In the genomic region with DNA sequence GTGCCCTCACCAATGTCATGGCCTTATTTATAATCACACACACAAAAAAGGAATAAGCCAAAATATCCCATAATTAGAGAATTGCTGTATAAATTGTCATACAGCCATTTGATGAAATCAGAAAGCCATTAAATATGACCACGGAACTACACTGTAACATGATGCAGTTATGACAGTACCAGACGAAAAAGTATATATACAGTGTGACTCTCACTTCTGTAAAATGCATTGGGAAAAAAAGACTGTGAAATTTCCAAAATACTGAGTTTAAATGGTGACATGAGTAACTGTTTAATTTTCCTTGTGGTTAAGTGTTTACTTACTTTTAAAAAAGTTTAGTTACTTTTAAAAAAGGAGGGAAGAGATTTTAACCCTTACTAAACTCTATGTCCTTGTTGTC, we compare ENCODE assay signal across 26 cellular contexts. TPM values are rescaled to one million over a fixed set of nuclear protein-coding genes. Genes with fewer than 3 reads are reported as not detected.
A peak's percentile ranks its signal among the peaks of the same experiment; 100 is the strongest.
DNase-seq lines count a peak whose midpoint lies in the region; ATAC-seq and TF ChIP-seq lines count a peak whose summit lies in the region.
"Had no signal": no experiment of that assay in that cellular context is flagged by ENCODE, and none has a peak within 500 bp of the region (broad histone marks: within the 10 kb centered on the region; RNA-seq: fewer than 3 reads in every experiment).

No MANE protein-coding gene starts in this region.

- no peaks in the 10 kb centered on the region for H3K27me3 ChIP-seq in MM.1S (replicated peaks; ENCODE audit: insufficient read depth, low read length)
- H3K27me3 ChIP-seq: cardiac muscle cell, esophagus squamous epithelium, gastroesophageal sphincter, testis had no signal

- H3K4me1 Mint-ChIP-seq in activated naive CD4-positive, alpha-beta T cell treated with anti-CD3 and anti-CD28 coated beads, Interleukin-2, amount 50 U/mL, for 24 hours = peaks cover 93% of the 10 kb centered on the region
- peaks cover 67% of the 10 kb centered on the region for H3K4me1 Mint-ChIP-seq in activated CD8-positive, alpha-beta T cell treated with anti-CD3 and anti-CD28 coated beads, Interleukin-2, amount 10 ng/mL, durations not matched to agents 7 days and 5 days (ENCODE audit: low read depth)
- peaks cover 50% of the 10 kb centered on the region for H3K4me1 Mint-ChIP-seq in stimulated activated memory B cell treated with anti-CD40 and anti-IgM and Interleukin-4, amounts not matched to agents 10 μg/mL and 1 μg/mL and 100 μg/mL, for 72 hours

- no peak overlapping the region for H2AFZ ChIP-seq in MM.1S (ENCODE audit: low read length)

- no peaks in the 10 kb centered on the region for H3K27me3 Mint-ChIP-seq in activated naive CD4-positive, alpha-beta T cell treated with anti-CD3 and anti-CD28 coated beads, Interleukin-2, amount 50 U/mL, for 24 hours
- H3K27me3 Mint-ChIP-seq in activated CD8-positive, alpha-beta T cell treated with anti-CD3 and anti-CD28 coated beads, Interleukin-2, amount 10 ng/mL, durations not matched to agents 7 days and 5 days (ENCODE audit: low read depth) = no peaks in the 10 kb centered on the region
- H3K27me3 Mint-ChIP-seq in stimulated activated memory B cell treated with anti-CD40 and anti-IgM and Interleukin-4, amounts not matched to agents 10 μg/mL and 1 μg/mL and 100 μg/mL, for 72 hours = no peaks in the 10 kb centered on the region

- no peaks in the 10 kb centered on the region for H4K20me1 ChIP-seq in MM.1S (ENCODE audit: insufficient read depth, low read length)

- no peaks in the 10 kb centered on the region for H3F3A ChIP-seq in MM.1S (ENCODE audit: insufficient read depth, low read length)

- CTCF ChIA-PET in activated CD8-positive, alpha-beta T cell treated with anti-CD3 and anti-CD28 coated beads, Interleukin-2, amount 10 ng/mL, durations not matched to agents 7 days and 5 days (lab: Charles Lee) = no interaction called here

- DNase-seq in activated naive CD4-positive, alpha-beta T cell treated with anti-CD3 and anti-CD28 coated beads, Interleukin-2, amount 50 U/mL, for 16 hours = no peak
- no peak for DNase-seq in activated CD8-positive, alpha-beta T cell treated with anti-CD3 and anti-CD28 coated beads, Interleukin-2, amount 10 ng/mL, durations not matched to agents 7 days and 5 days
- DNase-seq in erythroblast (lab: John Stamatoyannopoulos, UW) (no peak), MM.1S (no peak)
- DNase-seq: activated gamma-delta T cell treated with Interleukin-2 at 50 U/mL for 16 hours, aorta, endodermal cell, esophagus squamous epithelium, hypothalamus, left ventricle myocardium inferior, NCI-H1092, NCI-H1930, NCI-H2227 treated with DMSO at 0.1 percent for 48 hours, NCI-H69, occipital lobe, T-helper 9 cell, testis had no signal

- H3K27ac Mint-ChIP-seq in activated naive CD4-positive, alpha-beta T cell treated with anti-CD3 and anti-CD28 coated beads, Interleukin-2, amount 50 U/mL, for 24 hours = peak overlapping the region; percentile 85
- peak overlapping the region; percentile 23 for H3K27ac Mint-ChIP-seq in activated CD8-positive, alpha-beta T cell treated with anti-CD3 and anti-CD28 coated beads, Interleukin-2, amount 10 ng/mL, durations not matched to agents 7 days and 5 days
- H3K27ac Mint-ChIP-seq in stimulated activated memory B cell treated with anti-CD40 and anti-IgM and Interleukin-4, amounts not matched to agents 10 μg/mL and 1 μg/mL and 100 μg/mL, for 72 hours = no peak overlapping the region
- H3K27ac Mint-ChIP-seq: endodermal cell, WTC11 had no signal

- TF ChIP-seq CTCF in MM.1S (IDR thresholded peaks at IDR 0.05; ENCODE audit: low read length) = no peak

- no peaks in the 10 kb centered on the region for H3K9me2 ChIP-seq in MM.1S (replicated peaks; ENCODE audit: insufficient read depth, low read length)

- H3K79me2 ChIP-seq in MM.1S (ENCODE audit: low read length) = peaks cover 4% of the 10 kb centered on the region; the same call in 1 of the 2 replicates

- H3K36me3 Mint-ChIP-seq in activated naive CD4-positive, alpha-beta T cell treated with anti-CD3 and anti-CD28 coated beads, Interleukin-2, amount 50 U/mL, for 24 hours = peaks cover 6% of the 10 kb centered on the region
- H3K36me3 Mint-ChIP-seq in activated CD8-positive, alpha-beta T cell treated with anti-CD3 and anti-CD28 coated beads, Interleukin-2, amount 10 ng/mL, durations not matched to agents 7 days and 5 days (ENCODE audit: low read depth) = peaks cover 37% of the 10 kb centered on the region
- H3K36me3 Mint-ChIP-seq in stimulated activated memory B cell treated with anti-CD40 and anti-IgM and Interleukin-4, amounts not matched to agents 10 μg/mL and 1 μg/mL and 100 μg/mL, for 72 hours = peaks cover 19% of the 10 kb centered on the region

- no peak overlapping the region for H3K27ac ChIP-seq in MM.1S (ENCODE audit: low read length)
- H3K27ac ChIP-seq: cardiac muscle cell, coronary artery, esophagus squamous epithelium, gastroesophageal sphincter, left ventricle myocardium inferior, testis had no signal

- H3K9me3 ChIP-seq in MM.1S (replicated peaks; ENCODE audit: insufficient read depth, low read length) = no peaks in the 10 kb centered on the region
- H3K9me3 ChIP-seq: esophagus squamous epithelium, gastroesophageal sphincter, left ventricle myocardium inferior, testis had no signal

- POLR2A ChIA-PET in activated CD8-positive, alpha-beta T cell treated with anti-CD3 and anti-CD28 coated beads, Interleukin-2, amount 10 ng/mL, durations not matched to agents 7 days and 5 days (lab: Charles Lee) = no interaction called here

- H3K4me1 ChIP-seq in MM.1S (ENCODE audit: low read length) = no peaks in the 10 kb centered on the region
- H3K4me1 ChIP-seq: esophagus squamous epithelium, left ventricle myocardium inferior had no signal

- TF ChIP-seq POLR2A in erythroblast (IDR thresholded peaks at IDR 0.05; ENCODE audit: low read length) = no peak

- no peak overlapping the region for H3K9ac ChIP-seq in MM.1S (ENCODE audit: low read length)

- peak; percentile 39 for ATAC-seq in HG02610 (IDR thresholded peaks at IDR 0.05; ENCODE audit: unreplicated experiment)
- ATAC-seq in activated CD8-positive, alpha-beta T cell treated with anti-CD3 and anti-CD28 coated beads, Interleukin-2, amount 10 ng/mL, durations not matched to agents 7 days and 5 days = no peak
- ATAC-seq in stimulated activated memory B cell treated with anti-CD40 and anti-IgM and Interleukin-4, amounts not matched to agents 10 μg/mL and 1 μg/mL and 100 μg/mL, for 72 hours = peak; percentile 50
- no peak for ATAC-seq in HG03432 (IDR thresholded peaks at IDR 0.05; ENCODE audit: unreplicated experiment)
- ATAC-seq: gastroesophageal sphincter, SK-N-SH treated with all-trans-retinoic acid at 6 μM for 48 hours, WTC11 had no signal

- no peak overlapping the region for H3K4me3 Mint-ChIP-seq in activated naive CD4-positive, alpha-beta T cell treated with anti-CD3 and anti-CD28 coated beads, Interleukin-2, amount 50 U/mL, for 24 hours
- H3K4me3 Mint-ChIP-seq in activated CD8-positive, alpha-beta T cell treated with anti-CD3 and anti-CD28 coated beads, Interleukin-2, amount 10 ng/mL, durations not matched to agents 7 days and 5 days = no peak overlapping the region
- no peak overlapping the region for H3K4me3 Mint-ChIP-seq in stimulated activated memory B cell treated with anti-CD40 and anti-IgM and Interleukin-4, amounts not matched to agents 10 μg/mL and 1 μg/mL and 100 μg/mL, for 72 hours
- H3K4me3 Mint-ChIP-seq: endodermal cell, WTC11 had no signal

- H3K36me3 ChIP-seq in MM.1S (replicated peaks; ENCODE audit: insufficient read depth, low read length) = no peaks in the 10 kb centered on the region
- H3K36me3 ChIP-seq: cardiac muscle cell, esophagus squamous epithelium, gastroesophageal sphincter, left ventricle myocardium inferior had no signal

- H3K4me2 ChIP-seq in MM.1S (ENCODE audit: low read depth, low read length) = no peak overlapping the region

- no peak overlapping the region for H3K4me3 ChIP-seq in MM.1S (ENCODE audit: low read length)
- H3K4me3 ChIP-seq: cardiac muscle cell, coronary artery, esophagus squamous epithelium, gastroesophageal sphincter, left ventricle myocardium inferior, testis had no signal

- no peaks in the 10 kb centered on the region for H3K9me3 Mint-ChIP-seq in activated naive CD4-positive, alpha-beta T cell treated with anti-CD3 and anti-CD28 coated beads, Interleukin-2, amount 50 U/mL, for 24 hours
- H3K9me3 Mint-ChIP-seq in activated CD8-positive, alpha-beta T cell treated with anti-CD3 and anti-CD28 coated beads, Interleukin-2, amount 10 ng/mL, durations not matched to agents 7 days and 5 days (ENCODE audit: insufficient read depth) = no peaks in the 10 kb centered on the region
- no peaks in the 10 kb centered on the region for H3K9me3 Mint-ChIP-seq in stimulated activated memory B cell treated with anti-CD40 and anti-IgM and Interleukin-4, amounts not matched to agents 10 μg/mL and 1 μg/mL and 100 μg/mL, for 72 hours
- H3K9me3 Mint-ChIP-seq: endodermal cell, WTC11 had no signal

RNA-seq across cellular contexts. Expression of gene UXS1, which starts 25.4 kb away (rescaled TPM):
- total RNA-seq in activated CD8-positive, alpha-beta T cell treated with anti-CD3 and anti-CD28 coated beads, Interleukin-2, amount 10 ng/mL, durations not matched to agents 7 days and 5 days = 100 to 1,000 TPM in 1 of 2 experiments, 10 to 100 TPM in 1; 95.3 to 100 TPM

Comparison
In these comparisons a context has a peak if more than half of its experiments do, and no peak if none do; other contexts are left out.
1. ATAC-seq: peak in HG02610 (single experiment) and stimulated activated memory B cell treated with anti-CD40 and anti-IgM and Interleukin-4, amounts not matched to agents 10 μg/mL and 1 μg/mL and 100 μg/mL, for 72 hours (single experiment); none in activated CD8-positive, alpha-beta T cell treated with anti-CD3 and anti-CD28 coated beads, Interleukin-2, amount 10 ng/mL, durations not matched to agents 7 days and 5 days (single experiment) and HG03432 (single experiment).